ENCODE assay signal across 2 cellular contexts in genomic region chr2:48715956-48716355, GRCh38.
TF ChIP-seq lines count a peak whose summit lies in the region.

No MANE protein-coding gene starts in this region.

TF ChIP-seq in IMR-90, 13 proteins besides CTCF, POLR2A, EP300 and RAD21:
- no peak for TF ChIP-seq MAZ (IDR thresholded peaks at IDR 0.05; ENCODE audit: borderline replicate concordance, low read depth, low read length)
- TF ChIP-seq CEBPB (IDR thresholded peaks at IDR 0.05; ENCODE audit: low read depth, low read length): no peak

TF ChIP-seq in GM12891, 5 proteins besides CTCF, POLR2A, EP300 and RAD21:
- TF ChIP-seq PAX5 (IDR thresholded peaks at IDR 0.05; ENCODE audit: insufficient read depth, low read length, severe bottlenecking) (no peak), TAF1 (IDR thresholded peaks at IDR 0.05; ENCODE audit: low read depth, low read length) (no peak)
